Comparison of ENCODE assay signal across 8 cellular contexts in the genomic region with DNA sequence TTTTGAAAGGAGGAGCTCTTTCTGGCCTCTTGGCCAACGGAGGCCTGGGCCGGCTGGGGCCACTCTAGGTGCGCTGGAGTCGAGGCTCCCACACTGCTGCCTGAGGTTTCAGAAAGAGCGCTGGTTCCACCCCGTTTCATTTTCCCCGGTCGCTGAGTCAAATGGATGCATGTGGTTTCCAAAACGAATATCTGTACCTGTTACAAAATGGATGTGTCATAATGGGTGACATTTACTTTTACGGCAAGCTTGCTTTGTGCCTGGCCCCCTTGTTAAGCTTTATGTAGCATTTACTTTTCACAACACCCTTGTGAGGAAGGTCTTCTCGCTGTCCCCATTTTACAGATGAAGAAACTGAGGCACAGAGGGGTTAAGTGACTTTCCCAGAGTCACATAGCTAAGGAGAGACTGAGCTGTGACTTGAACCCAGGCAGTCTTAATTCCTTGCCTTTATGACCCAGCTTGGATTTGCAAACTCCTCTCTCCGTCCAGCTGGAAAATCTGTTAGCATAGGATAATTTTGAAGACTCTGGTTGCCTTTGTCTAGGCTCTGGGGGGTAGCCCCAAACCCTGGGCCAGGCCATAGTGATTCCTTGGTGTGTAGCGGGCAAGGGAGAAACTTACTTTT. TPM values are rescaled to one million over a fixed set of nuclear protein-coding genes. Genes with fewer than 3 reads are reported as not detected.
DNase-seq lines count a peak whose midpoint lies in the region; ATAC-seq and TF ChIP-seq lines count a peak whose summit lies in the region.

No MANE protein-coding gene starts in this region.

- no peaks in the 10 kb centered on the region for H3K36me3 ChIP-seq in iPS-20b (ENCODE audit: insufficient read depth, low read depth, low read length)
- H3K36me3 ChIP-seq in H7 (replicated peaks; ENCODE audit: control insufficient read depth, insufficient read depth, low read length): no peaks in the 10 kb centered on the region
- H3K36me3 ChIP-seq in stomach: no peaks in the 10 kb centered on the region

- peak; percentile 91 for DNase-seq in activated CD4-positive, alpha-beta T cell treated with anti-CD3 and anti-CD28 coated beads for 36 hours
- DNase-seq in Calu3 (no peak), H7 (no peak), stomach (no peak), sciatic nerve (ENCODE audit: low spot score) (no peak)

- H3K9ac ChIP-seq in iPS-20b (ENCODE audit: low read depth, low read length): peak overlapping the region; percentile 50; the same call in 1 of the 2 replicates

- no peaks in the 10 kb centered on the region for H3K9me3 Mint-ChIP-seq in activated CD4-positive, alpha-beta T cell treated with anti-CD3 and anti-CD28 coated beads for 36 hours (ENCODE audit: low read depth)
- H3K9me3 Mint-ChIP-seq in Calu3 (ENCODE audit: low read depth, unreplicated experiment): no peaks in the 10 kb centered on the region

- intact Hi-C loops in activated CD4-positive, alpha-beta T cell treated with anti-CD3 and anti-CD28 coated beads for 36 hours (cut with DNase I, micrococcal nuclease): loop anchor here (1.0 to 2.0 kb wide), 6 partner anchors 7 to 228 kb away; a partner anchor contains a TSS
- intact Hi-C loops in Calu3 (cut with micrococcal nuclease; ENCODE audit: unreplicated experiment): no loop called here
- intact Hi-C loops in stomach (cut with DNase I; ENCODE audit: low total_unique reads): no loop called here
- intact Hi-C loops in sciatic nerve (cut with DNase I): no loop called here

- no peaks in the 10 kb centered on the region for H3K9me3 ChIP-seq in iPS-20b (ENCODE audit: insufficient read depth, low read depth, low read length)
- no peaks in the 10 kb centered on the region for H3K9me3 ChIP-seq in stomach

- no TSS peak for BruUV-seq in Calu3 (replicated peaks; lab: Mats Ljungman, UMichigan)

- H3K27me3 ChIP-seq in iPS-20b (ENCODE audit: insufficient read depth, low read length): no peaks in the 10 kb centered on the region
- no peaks in the 10 kb centered on the region for H3K27me3 ChIP-seq in H7 (ENCODE audit: control insufficient read depth, insufficient read depth, low read length)
- H3K27me3 ChIP-seq in stomach: no peaks in the 10 kb centered on the region

- H3K4me1 ChIP-seq in iPS-20b (ENCODE audit: insufficient read depth, low read length): peaks cover 40% of the 10 kb centered on the region
- H3K4me1 ChIP-seq in stomach: peaks cover 4 to 35% (median 15%) of the 10 kb centered on the region in 4 donors

- TF ChIP-seq EP300 in stomach (IDR thresholded peaks at IDR 0.05): no peak

- H3K36me3 Mint-ChIP-seq in activated CD4-positive, alpha-beta T cell treated with anti-CD3 and anti-CD28 coated beads for 36 hours (ENCODE audit: low read depth): peaks cover 16% of the 10 kb centered on the region
- H3K36me3 Mint-ChIP-seq in Calu3 (ENCODE audit: insufficient read depth, unreplicated experiment): no peaks in the 10 kb centered on the region

- TF ChIP-seq CTCF in Calu3 (IDR thresholded peaks at IDR 0.05; ENCODE audit: unreplicated experiment) (no peak), stomach (IDR thresholded peaks at IDR 0.05) (no peak)

- in situ Hi-C loops in GM18951 (cut with MboI; ENCODE audit: low sequenced_read_pairs, unreplicated experiment): no loop called here

- H3K4me1 Mint-ChIP-seq in activated CD4-positive, alpha-beta T cell treated with anti-CD3 and anti-CD28 coated beads for 36 hours: peaks cover 93% of the 10 kb centered on the region
- H3K4me1 Mint-ChIP-seq in Calu3 (ENCODE audit: low read depth, unreplicated experiment): no peaks in the 10 kb centered on the region

- H3K27ac ChIP-seq in iPS-20b (ENCODE audit: low read length) (peak overlapping the region; percentile 81), stomach (peak overlapping the region in 1 of 5 donors; percentile 41)

- no peaks in the 10 kb centered on the region for H3K27me3 Mint-ChIP-seq in activated CD4-positive, alpha-beta T cell treated with anti-CD3 and anti-CD28 coated beads for 36 hours
- H3K27me3 Mint-ChIP-seq in Calu3 (ENCODE audit: unreplicated experiment): no peaks in the 10 kb centered on the region

- peak overlapping the region; percentile 96 for H3K27ac Mint-ChIP-seq in activated CD4-positive, alpha-beta T cell treated with anti-CD3 and anti-CD28 coated beads for 36 hours
- H3K27ac Mint-ChIP-seq in Calu3 (ENCODE audit: unreplicated experiment): no peak overlapping the region

- no peak overlapping the region for H3K4me3 ChIP-seq in iPS-20b (ENCODE audit: low read length)
- H3K4me3 ChIP-seq in H7 (ENCODE audit: insufficient read depth, low read depth, low read length): no peak overlapping the region
- H3K4me3 ChIP-seq in stomach: peak overlapping the region in 1 of 4 donors; percentile 1

- TF ChIP-seq POLR2A in GM18951 (IDR thresholded peaks at IDR 0.05; ENCODE audit: extremely low read depth, insufficient read depth, insufficient read length) (peak; percentile 44), stomach (IDR thresholded peaks at IDR 0.05) (no peak)

- POLR2A ChIA-PET in activated CD4-positive, alpha-beta T cell treated with anti-CD3 and anti-CD28 coated beads for 36 hours (lab: Charles Lee): interaction anchor here (0.6 to 1.4 kb wide), 12 partner anchors 8 to 172 kb away, joined by 3 to 20 read pairs (median 5); a partner anchor contains a TSS

- peak overlapping the region; percentile 71 for H3K4me3 Mint-ChIP-seq in activated CD4-positive, alpha-beta T cell treated with anti-CD3 and anti-CD28 coated beads for 36 hours
- H3K4me3 Mint-ChIP-seq in Calu3 (ENCODE audit: low read depth, unreplicated experiment): no peak overlapping the region

- CTCF ChIA-PET in activated CD4-positive, alpha-beta T cell treated with anti-CD3 and anti-CD28 coated beads for 36 hours (lab: Charles Lee): interaction anchor here (0.6 to 2.1 kb wide), 20 partner anchors 8 to 343 kb away, joined by 3 to 11 read pairs (median 4); a partner anchor contains a TSS
- CTCF ChIA-PET in Calu3 (lab: Charles Lee): interaction anchor here (1.1 kb wide), 1 partner anchor 11 kb away, joined by 3 read pairs; no protein-coding TSS in a partner anchor

- ATAC-seq in HG03025 (IDR thresholded peaks at IDR 0.05; ENCODE audit: low FRiP score, unreplicated experiment): peak; percentile 70
- peak; percentile 84 for ATAC-seq in activated CD4-positive, alpha-beta T cell treated with anti-CD3 and anti-CD28 coated beads for 36 hours
- ATAC-seq in sciatic nerve: no peak

- WGBS in stomach, 5 donors: 64 to 82% (median 77%) methylated on average over 13 of the region's 13 CpGs

RNA-seq across cellular contexts. Expression of a gene that starts 10.6 kb away (rescaled TPM):
- 100 to 1,000 TPM in 1 of 2 experiments, 10 to 100 TPM in 1; 96.6 to 113 TPM for total RNA-seq in activated CD4-positive, alpha-beta T cell treated with anti-CD3 and anti-CD28 coated beads for 36 hours
- total RNA-seq in Calu3 (2022) (3.6 and 4.5 TPM in 2 replicates), stomach (10 to 100 TPM in 3 of 5 donors, 1 to 10 TPM in 2; 2.7 to 32.1 (median 15.1) TPM), sciatic nerve (82.2 TPM)
- 30.4 and 31.2 TPM in 2 replicates for total RNA-seq in H7 (2014; rRNA removed; shearing (Covaris generic))
- 10 to 100 TPM; 11.6 to 21.2 (median 12.1) TPM for polyA plus RNA-seq in stomach

Comparison
In these comparisons a context has a peak if more than half of its experiments do, and no peak if none do; other contexts are left out.
1. intact Hi-C loops: an anchor here in activated CD4-positive, alpha-beta T cell treated with anti-CD3 and anti-CD28 coated beads for 36 hours (1.0 to 2.0 kb wide); none called in Calu3, stomach and sciatic nerve.